ENCODE assay signal across 12 cellular contexts in genomic region chr22:28976588-28976987, GRCh38.
DNase-seq lines count a peak whose midpoint lies in the region; ATAC-seq and TF ChIP-seq lines count a peak whose summit lies in the region.
"Had no signal": no experiment of that assay in that cellular context is flagged by ENCODE, and none has a peak within 500 bp of the region (broad histone marks: within the 10 kb centered on the region; RNA-seq: fewer than 3 reads in every experiment).

No MANE protein-coding gene starts in this region.

- peak overlapping the region; percentile 70 for H3K27ac ChIP-seq in HUES48 (ENCODE audit: low read depth, low read length)
- H3K27ac ChIP-seq: HL-60 had no signal

- no peaks in the 10 kb centered on the region for H3K9me3 ChIP-seq in HUES48 (ENCODE audit: control insufficient read depth, insufficient read depth, low read length)

- peak overlapping the region; percentile 72 to 86 (median 75) for H3K27ac Mint-ChIP-seq in nephron
- H3K27ac Mint-ChIP-seq: activated CD4-positive, alpha-beta T cell treated with anti-CD3 and anti-CD28 coated beads, Interleukin-2, amount 10 ng/mL, durations not matched to agents 7 days and 5 days had no signal

- H3K27me3 ChIP-seq in HUES48 (ENCODE audit: control insufficient read depth, insufficient read depth, low read length) (no peaks in the 10 kb centered on the region), H7 (ENCODE audit: control insufficient read depth, insufficient read depth, low read length) (no peaks in the 10 kb centered on the region)

- DNase-seq in AG20443 (ENCODE audit: low spot score) (peak; percentile 64), dedifferentiated amniotic fluid mesenchymal stem cell (ENCODE audit: extremely low spot score) (peak; percentile 43), SIG-M5 (lab: John Stamatoyannopoulos, UW) (no peak), H7 (no peak)
- DNase-seq in stimulated activated CD4-positive, alpha-beta T cell treated with anti-CD3 and anti-CD28 coated beads, Interleukin-2, amount 100 ng/mL, for 48 hours: no peak
- DNase-seq: activated CD4-positive, alpha-beta T cell treated with anti-CD3 and anti-CD28 coated beads, Interleukin-2, amount 10 ng/mL, durations not matched to agents 7 days and 5 days; left ventricle myocardium superior; NCI-H748 treated with DMSO at 0.1 percent for 48 hours had no signal

- ATAC-seq in HG02970 (IDR thresholded peaks at IDR 0.05; ENCODE audit: low FRiP score, unreplicated experiment): no peak

- no peaks in the 10 kb centered on the region for H3K27me3 Mint-ChIP-seq in nephron (ENCODE audit: low read depth)

- no peaks in the 10 kb centered on the region for H3K9me3 Mint-ChIP-seq in nephron
- H3K9me3 Mint-ChIP-seq: activated CD4-positive, alpha-beta T cell treated with anti-CD3 and anti-CD28 coated beads, Interleukin-2, amount 10 ng/mL, durations not matched to agents 7 days and 5 days had no signal

- no peak overlapping the region for H3K4me3 ChIP-seq in HUES48 (ENCODE audit: low read depth, low read length)
- H3K4me3 ChIP-seq in H7 (ENCODE audit: insufficient read depth, low read depth, low read length): no peak overlapping the region

- H3K9ac ChIP-seq in HUES48 (ENCODE audit: low read depth, low read length): no peak overlapping the region

- H3K4me1 ChIP-seq in HUES48 (ENCODE audit: control insufficient read depth, insufficient read depth, low read length): peaks cover 30% of the 10 kb centered on the region

- H3K4me1 Mint-ChIP-seq in nephron: peaks cover 50% of the 10 kb centered on the region
- H3K4me1 Mint-ChIP-seq: activated CD4-positive, alpha-beta T cell treated with anti-CD3 and anti-CD28 coated beads, Interleukin-2, amount 10 ng/mL, durations not matched to agents 7 days and 5 days had no signal

- TF ChIP-seq CTCF in nephron (IDR thresholded peaks at IDR 0.05; ENCODE audit: unreplicated experiment in 3 of 3): no peak

- H3K36me3 Mint-ChIP-seq in nephron (ENCODE audit: low read depth): peaks cover 7% of the 10 kb centered on the region

- peak overlapping the region in 1 of 3 experiments; percentile 30 for H3K4me3 Mint-ChIP-seq in nephron
- H3K4me3 Mint-ChIP-seq: activated CD4-positive, alpha-beta T cell treated with anti-CD3 and anti-CD28 coated beads, Interleukin-2, amount 10 ng/mL, durations not matched to agents 7 days and 5 days had no signal

- H3K36me3 ChIP-seq in HUES48 (ENCODE audit: control insufficient read depth, insufficient read depth, low read length) (no peaks in the 10 kb centered on the region), H7 (replicated peaks; ENCODE audit: control insufficient read depth, insufficient read depth, low read length) (no peaks in the 10 kb centered on the region)

Comparison
In these comparisons a context has a peak if more than half of its experiments do, and no peak if none do; other contexts are left out.
1. DNase-seq: peak in AG20443 (single experiment) and dedifferentiated amniotic fluid mesenchymal stem cell (single experiment); none in stimulated activated CD4-positive, alpha-beta T cell treated with anti-CD3 and anti-CD28 coated beads, Interleukin-2, amount 100 ng/mL, for 48 hours (0 of 2), SIG-M5 (single experiment) and H7 (single experiment).